1 cellular context compared by ENCODE assay signal in the genomic region with DNA sequence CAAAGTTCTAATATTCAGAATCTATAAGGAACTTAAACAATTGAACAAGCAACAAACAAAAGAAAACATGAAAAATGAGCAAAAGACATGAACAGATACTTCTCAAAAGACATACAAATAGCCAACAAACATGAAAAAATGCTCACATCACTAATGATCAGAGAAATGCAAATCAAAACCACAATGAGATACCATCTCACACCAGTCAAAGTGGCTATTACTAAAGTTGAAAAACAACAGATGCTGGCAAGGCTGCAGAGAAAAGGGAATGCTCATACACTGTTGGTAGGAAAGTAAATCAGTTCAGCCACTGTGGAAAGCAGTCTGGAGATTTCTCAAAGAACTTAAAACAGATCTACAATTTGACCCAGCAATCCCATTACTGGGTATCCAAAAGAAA.
A peak's percentile ranks its signal among the peaks of the same experiment; 100 is the strongest.
TF ChIP-seq lines count a peak whose summit lies in the region.

No MANE protein-coding gene starts in this region.

TF ChIP-seq in SK-N-SH, 30 proteins besides CTCF, POLR2A, EP300 and RAD21 (continued from another document):
- TF ChIP-seq PBX3 (IDR thresholded peaks at IDR 0.05): 0 out of 2 replicates have a peak, but pooled peaks have one; percentile 14
- no peak for TF ChIP-seq RXRA (IDR thresholded peaks at IDR 0.05; ENCODE audit: borderline replicate concordance, low read depth)
- no peak for TF ChIP-seq USF2 (IDR thresholded peaks at IDR 0.05; ENCODE audit: borderline replicate concordance, low read depth, low read length)
- TF ChIP-seq TEAD4 (IDR thresholded peaks at IDR 0.05; ENCODE audit: borderline replicate concordance, insufficient read depth): no peak
